8 cellular contexts compared by ENCODE assay signal in genomic region chr17:67628580-67629013, GRCh38.
DNase-seq lines count a peak whose midpoint lies in the region; ATAC-seq and TF ChIP-seq lines count a peak whose summit lies in the region.

No MANE protein-coding gene starts in this region.

- H3K36me3 ChIP-seq in WERI-Rb-1 (no peaks in the 10 kb centered on the region), kidney epithelial cell (ENCODE audit: control insufficient read depth, insufficient read depth, low read length) (no peaks in the 10 kb centered on the region)

- no peak overlapping the region for H2BK12ac ChIP-seq in H9 (ENCODE audit: insufficient read length, low read depth, low read length)

- no peak overlapping the region for H2BK120ac ChIP-seq in H9 (ENCODE audit: low read depth, low read length, poor library complexity, severe bottlenecking)

- no peaks in the 10 kb centered on the region for H3K4me1 ChIP-seq in H9 (ENCODE audit: insufficient read depth, low read length)

- WGBS in H9 (ENCODE audit: extremely low coverage, insufficient read length, low lambda C conversion rate) = no CpG with 5 or more reads among the region's 8 CpGs

- H3K14ac ChIP-seq in H9 (ENCODE audit: insufficient read depth, low read length) = no peak overlapping the region

- H3K4ac ChIP-seq in H9 (ENCODE audit: low read depth, low read length) = no peak overlapping the region

- H3K27me3 ChIP-seq in H9 (ENCODE audit: insufficient read depth, low read length) (no peaks in the 10 kb centered on the region), WERI-Rb-1 (ENCODE audit: insufficient read depth, low read depth, severe bottlenecking) (no peaks in the 10 kb centered on the region), kidney epithelial cell (ENCODE audit: control insufficient read depth, insufficient read depth, low read length) (no peaks in the 10 kb centered on the region)

- peak overlapping the region in 2 of 3 experiments; percentile 27 to 59; a peak in 4 of 7 replicates for H3K27ac Mint-ChIP-seq in H9

- H4K20me1 ChIP-seq in H9 (ENCODE audit: control insufficient read depth, insufficient read depth, insufficient read length) = no peaks in the 10 kb centered on the region

- TF ChIP-seq CTCF in H9 (conservative IDR thresholded peaks at IDR 0.05) (peak; percentile 54), WERI-Rb-1 (IDR thresholded peaks at IDR 0.05; ENCODE audit: low read depth, low read length) (peak; percentile 65), kidney epithelial cell (IDR thresholded peaks at IDR 0.05; ENCODE audit: insufficient read depth, low read length, poor library complexity, severe bottlenecking) (peak; percentile 28)

- H3K9me3 ChIP-seq in H9 (ENCODE audit: control insufficient read depth, low read depth, low read length) = no peaks in the 10 kb centered on the region
- H3K9me3 ChIP-seq in WERI-Rb-1 (ENCODE audit: severe bottlenecking) = no peaks in the 10 kb centered on the region

- H2BK20ac ChIP-seq in H9 (ENCODE audit: low read depth, low read length, poor library complexity, severe bottlenecking) = no peak overlapping the region

- no peak overlapping the region for H2BK15ac ChIP-seq in H9 (ENCODE audit: low read depth, low read length)

- H4K8ac ChIP-seq in H9 (replicated peaks; ENCODE audit: insufficient read length, low read depth, low read length) = no peak overlapping the region

- no peak overlapping the region for H3K18ac ChIP-seq in H9 (ENCODE audit: insufficient read length, low read depth, low read length)

- H3K27ac ChIP-seq in H9 (ENCODE audit: insufficient read length, low read depth, low read length) (no peak overlapping the region), WERI-Rb-1 (no peak overlapping the region)

- H4K5ac ChIP-seq in H9 (ENCODE audit: insufficient read length, low read depth, low read length) = no peak overlapping the region

- H3K4me3 Mint-ChIP-seq in H9 = no peak overlapping the region

- H3K27me3 Mint-ChIP-seq in H9 (ENCODE audit: low read depth) = no peaks in the 10 kb centered on the region

- no peak overlapping the region for H2AK5ac ChIP-seq in H9 (ENCODE audit: insufficient read length, low read length)

- peaks cover 2 to 6% of the 10 kb centered on the region in 2 experiments; a peak in 2 of 5 replicates for H3K9me3 Mint-ChIP-seq in H9

- no peak overlapping the region for H4K91ac ChIP-seq in H9 (ENCODE audit: insufficient read length, low read depth, low read length)

- H2BK5ac ChIP-seq in H9 (ENCODE audit: insufficient read length, low read length) = no peak overlapping the region

- H3K4me1 Mint-ChIP-seq in H9 = peaks cover 16% of the 10 kb centered on the region in 2 experiments

- peak; percentile 50 for DNase-seq in ELF-1 (ENCODE audit: low read depth, low spot score)
- peak; percentile 78 for DNase-seq in H9
- peak; percentile 53 for DNase-seq in WERI-Rb-1
- no peak for DNase-seq in kidney epithelial cell (ENCODE audit: low read depth)
- no peak for DNase-seq in DMS153 (lab: John Stamatoyannopoulos, UW)

- H3K23me2 ChIP-seq in H9 (ENCODE audit: insufficient read length, low read depth, low read length, poor library complexity, severe bottlenecking) = no peaks in the 10 kb centered on the region

- H3K9ac ChIP-seq in H9 (ENCODE audit: extremely low read depth, insufficient read length, low read length) = no peak overlapping the region

- no peak overlapping the region for H3T11ph ChIP-seq in H9 (ENCODE audit: low read length)

- H2AFZ ChIP-seq in H9 (ENCODE audit: low read length) = no peak overlapping the region

- no peak overlapping the region for H3K56ac ChIP-seq in H9 (ENCODE audit: insufficient read length, low read depth, low read length)

- peaks cover 11 to 18% (median 15%) of the 10 kb centered on the region in 3 experiments for H3K36me3 Mint-ChIP-seq in H9 (ENCODE audit: insufficient read depth in 1 of 3, low read depth in 3 of 3)

- H3K23ac ChIP-seq in H9 (ENCODE audit: insufficient read length, low read depth, low read length) = no peak overlapping the region

- H3K79me2 ChIP-seq in H9 (ENCODE audit: insufficient read depth, low read length) = no peaks in the 10 kb centered on the region

- no peak for ATAC-seq in HG02884 (IDR thresholded peaks at IDR 0.05; ENCODE audit: unreplicated experiment)
- ATAC-seq in HG02840 (IDR thresholded peaks at IDR 0.05; ENCODE audit: low FRiP score, unreplicated experiment) = no peak
- no peak for ATAC-seq in GM18519 (IDR thresholded peaks at IDR 0.05; ENCODE audit: low FRiP score, unreplicated experiment)

- no peak overlapping the region for H3K4me2 ChIP-seq in H9 (ENCODE audit: insufficient read depth, insufficient read length, low read length)

- H3K4me3 ChIP-seq in WERI-Rb-1 (ENCODE audit: low read depth, low read length) (no peak overlapping the region), kidney epithelial cell (ENCODE audit: low read depth, low read length) (no peak overlapping the region)

- H3K79me1 ChIP-seq in H9 (ENCODE audit: insufficient read depth, low read depth, low read length, poor library complexity, severe bottlenecking) = no peaks in the 10 kb centered on the region

Comparison
In these comparisons a context has a peak if more than half of its experiments do, and no peak if none do; other contexts are left out.
1. DNase-seq: peak in ELF-1 (single experiment), H9 (single experiment) and WERI-Rb-1 (single experiment); none in kidney epithelial cell (single experiment) and DMS153 (single experiment).
2. Peak in every context shown above with its lines, with median percentiles within 50 percentile points of each other: CTCF ChIP-seq.